Comparison of ENCODE assay signal across 7 cellular contexts in the genomic region with DNA sequence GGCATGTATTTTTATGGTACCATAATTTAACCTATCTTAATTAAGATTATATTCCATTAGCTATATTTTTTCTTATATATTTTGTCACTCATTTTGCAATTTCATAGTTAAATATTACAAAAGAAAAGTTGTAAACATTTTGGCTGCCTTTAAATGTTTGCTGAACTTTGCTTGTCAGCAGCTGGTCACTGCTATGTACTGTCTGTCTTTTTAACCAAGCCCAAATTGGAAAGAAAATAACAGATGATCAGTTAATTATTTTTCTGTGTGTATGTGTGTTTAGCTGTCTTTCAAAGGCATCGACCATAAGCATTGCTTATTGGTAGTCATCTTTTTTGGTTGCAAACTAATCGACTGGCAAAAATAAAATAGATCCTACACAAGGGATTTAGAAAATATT. TPM values are rescaled to one million over a fixed set of nuclear protein-coding genes. Genes with fewer than 3 reads are reported as not detected.
"Had no signal": no experiment of that assay in that cellular context is flagged by ENCODE, and none has a peak within 500 bp of the region (broad histone marks: within the 10 kb centered on the region; RNA-seq: fewer than 3 reads in every experiment).

No MANE protein-coding gene starts in this region.

- H3K4me1 Mint-ChIP-seq: IgD-negative memory B cell had no signal

- DNase-seq: GM23248, GOT3, H7, HCEC 1CT, KBM-7 had no signal

- H3K9ac ChIP-seq: GM23248, KMS-11 had no signal

- H3K4me3 Mint-ChIP-seq: IgD-negative memory B cell had no signal

- H3K36me3 Mint-ChIP-seq: IgD-negative memory B cell had no signal

- H3K4me3 ChIP-seq: GM23248 had no signal

- H3K27ac ChIP-seq: GM23248, KMS-11 had no signal

- H3K27ac Mint-ChIP-seq: IgD-negative memory B cell had no signal

- H2AFZ ChIP-seq: GM23248 had no signal

- H3K4me2 ChIP-seq: KMS-11 had no signal

RNA-seq across cellular contexts. Expression of a gene that starts 54.4 kb away (rescaled TPM):
- polyA plus RNA-seq: IgD-negative memory B cell had no signal
